ENCODE assay signal across 20 cellular contexts in the genomic region with DNA sequence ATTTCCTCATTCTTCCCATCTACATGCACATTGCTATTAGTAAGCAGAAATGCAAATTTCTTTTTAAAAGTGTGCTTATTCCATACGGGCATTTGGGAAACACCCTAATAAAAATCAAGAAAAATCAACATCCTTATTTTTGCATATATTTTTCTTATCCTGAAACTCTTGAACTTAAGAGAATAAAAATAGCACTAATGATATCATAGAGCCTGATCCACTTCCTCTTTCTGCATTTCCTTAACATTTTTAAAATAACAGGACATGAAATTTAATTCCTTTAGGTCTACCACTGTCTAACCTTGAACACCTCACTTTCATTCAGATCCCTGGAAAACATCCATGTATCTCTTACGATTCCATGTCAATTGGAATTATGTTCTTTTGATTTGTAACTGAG.
DNase-seq lines count a peak whose midpoint lies in the region; ATAC-seq, FAIRE-seq and TF ChIP-seq lines count a peak whose summit lies in the region.
"Had no signal": no experiment of that assay in that cellular context is flagged by ENCODE, and none has a peak within 500 bp of the region (broad histone marks: within the 10 kb centered on the region; RNA-seq: fewer than 3 reads in every experiment).

No MANE protein-coding gene starts in this region.

- peaks cover 14% of the 10 kb centered on the region for H3K4me1 Mint-ChIP-seq in memory B cell
- H3K4me1 Mint-ChIP-seq: activated T-helper 17 cell treated with anti-CD3 and anti-CD28 coated beads, Interleukin-2, amount 50 U/mL, for 72 hours had no signal

- FAIRE-seq in GM19239 (lab: Jason Lieb, UNC) (peak; percentile 80), RCC 7860 (lab: Jason Lieb, UNC) (no peak)
- FAIRE-seq: colon had no signal

- no peaks in the 10 kb centered on the region for H3K9me3 Mint-ChIP-seq in memory B cell
- H3K9me3 Mint-ChIP-seq: activated T-helper 17 cell treated with anti-CD3 and anti-CD28 coated beads, Interleukin-2, amount 50 U/mL, for 72 hours had no signal

- no peak for TF ChIP-seq CTCF in astrocyte of the spinal cord (IDR thresholded peaks at IDR 0.05; ENCODE audit: low read depth, low read length)

- H3K4me3 Mint-ChIP-seq in memory B cell, result no peak overlapping the region
- H3K4me3 Mint-ChIP-seq: activated naive CD8-positive, alpha-beta T cell; activated T-helper 17 cell treated with anti-CD3 and anti-CD28 coated beads, Interleukin-2, amount 50 U/mL, for 72 hours; stimulated activated naive CD8-positive, alpha-beta T cell treated with anti-CD3 and anti-CD28 coated beads, Interleukin-15, Interleukin-2, amounts not matched to agents 100 ng/mL and 50 ng/mL, for 24 hours had no signal

- ATAC-seq in memory B cell (ENCODE audit: low read depth), result peak; percentile 17
- ATAC-seq: activated T-helper 17 cell treated with anti-CD3 and anti-CD28 coated beads, Interleukin-2, amount 50 U/mL, for 72 hours; Panc1 had no signal

- peak overlapping the region; percentile 16 for H3K27ac Mint-ChIP-seq in memory B cell
- H3K27ac Mint-ChIP-seq: activated naive CD8-positive, alpha-beta T cell; activated T-helper 17 cell treated with anti-CD3 and anti-CD28 coated beads, Interleukin-2, amount 50 U/mL, for 72 hours; stimulated activated naive CD8-positive, alpha-beta T cell treated with anti-CD3 and anti-CD28 coated beads, Interleukin-15, Interleukin-2, amounts not matched to agents 100 ng/mL and 50 ng/mL, for 24 hours had no signal

- peaks cover 20% of the 10 kb centered on the region for H3K36me3 Mint-ChIP-seq in memory B cell

- no peaks in the 10 kb centered on the region for H3K27me3 Mint-ChIP-seq in memory B cell
- H3K27me3 Mint-ChIP-seq: activated naive CD8-positive, alpha-beta T cell; activated T-helper 17 cell treated with anti-CD3 and anti-CD28 coated beads, Interleukin-2, amount 50 U/mL, for 72 hours; stimulated activated naive CD8-positive, alpha-beta T cell treated with anti-CD3 and anti-CD28 coated beads, Interleukin-15, Interleukin-2, amounts not matched to agents 100 ng/mL and 50 ng/mL, for 24 hours had no signal

- in situ Hi-C loops in astrocyte of the spinal cord (cut with HindIII; ENCODE audit: low sequenced_read_pairs), result no loop called here

- H3K4me3 ChIP-seq in astrocyte of the spinal cord (ENCODE audit: low read depth, low read length), result no peak overlapping the region
- H3K4me3 ChIP-seq: MG63, tibial nerve had no signal

- DNase-seq in GM19239 (ENCODE audit: insufficient read length, low spot score) (no peak), NAMALWA (ENCODE audit: low spot score) (peak; percentile 25), astrocyte of the spinal cord (ENCODE audit: low read depth, low spot score) (peak; percentile 38), memory B cell (ENCODE audit: low spot score in 2 of 2) (no peak), RCC 7860 (ENCODE audit: low spot score) (no peak)
- DNase-seq in NK-92 treated with Interleukin-12 subunit alpha and Interleukin-12 subunit beta, amount 100 ng/mL, for 24 hours (lab: John Stamatoyannopoulos, UW), result no peak
- DNase-seq in activated CD4-positive, alpha-beta T cell treated with anti-CD3 and anti-CD28 coated beads for 1 hour, result no peak
- DNase-seq: activated CD4-positive, alpha-beta T cell treated with anti-CD3 and anti-CD28 coated beads for 48 hours; H7; MG63; NCI-H1694 treated with DMSO at 0.1 percent for 48 hours; NCI-H748 treated with DMSO at 0.1 percent for 48 hours; stimulated activated CD4-positive, alpha-beta T cell treated with anti-CD3 and anti-CD28 coated beads, Interleukin-4, amount 100 ng/mL, for 1 hour; SW 1271 had no signal

Comparison
In these comparisons a context has a peak if more than half of its experiments do, and no peak if none do; other contexts are left out.
1. DNase-seq: peak in NAMALWA (single experiment) and astrocyte of the spinal cord (single experiment); none in GM19239 (single experiment), memory B cell (0 of 2), NK-92 treated with Interleukin-12 subunit alpha and Interleukin-12 subunit beta, amount 100 ng/mL, for 24 hours (single experiment), RCC 7860 (single experiment) and activated CD4-positive, alpha-beta T cell treated with anti-CD3 and anti-CD28 coated beads for 1 hour (single experiment).